Comparison of ENCODE assay signal across 28 cellular contexts in the genomic region with DNA sequence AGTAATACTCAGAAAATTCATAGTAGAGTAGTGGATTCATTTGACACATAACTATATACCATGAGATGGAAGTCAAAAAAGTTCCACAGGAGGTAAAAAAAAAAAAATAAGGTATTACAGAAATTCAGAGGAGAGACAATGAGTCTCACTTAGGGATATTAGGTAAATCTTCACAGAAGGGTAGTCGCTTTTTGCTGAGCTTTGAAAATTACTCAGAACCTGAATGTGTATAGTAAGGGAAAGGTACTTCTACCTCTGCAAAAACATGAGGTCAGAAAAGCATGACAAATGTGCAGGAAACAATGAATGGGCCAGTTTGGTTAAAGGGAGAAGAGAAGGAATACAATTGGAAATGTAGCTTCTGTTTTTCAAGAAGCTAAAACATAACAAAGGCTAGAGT.
"Had no signal": no experiment of that assay in that cellular context is flagged by ENCODE, and none has a peak within 500 bp of the region (broad histone marks: within the 10 kb centered on the region; RNA-seq: fewer than 3 reads in every experiment).

No MANE protein-coding gene starts in this region.

- H3K27me3 ChIP-seq: colonic mucosa, esophagus squamous epithelium, gastrocnemius medialis, left lung had no signal

- H3K27me3 Mint-ChIP-seq: dendritic cell treated with granulocyte-macrophage colony-stimulating factor and Interleukin-4, amounts not matched to agents 40 ng/mL and 50 ng/mL, for 4 days had no signal

- H3K9me3 ChIP-seq: colonic mucosa, esophagus squamous epithelium, gastrocnemius medialis, heart right ventricle, left lung, lower lobe of right lung, mucosa of descending colon had no signal

- H3K4me1 ChIP-seq: colonic mucosa, esophagus squamous epithelium, gastrocnemius medialis, lower lobe of right lung had no signal

- DNase-seq: colonic mucosa; cortex of kidney; effector CD8-positive, alpha-beta T cell; effector memory CD8-positive, alpha-beta T cell; erythroblast; esophagus squamous epithelium; foreskin fibroblast; foreskin melanocyte; gastrocnemius medialis; glutamatergic neuron; head of caudate nucleus; heart right ventricle; hippocampal formation; left cardiac atrium; left lung; left ventricle myocardium superior; lower lobe of right lung; mesenchymal stem cell; mucosa of descending colon; naive B cell had no signal

- FAIRE-seq: endometrium, islet of Langerhans, keratinocyte had no signal

- H3K4me3 ChIP-seq: colonic mucosa, esophagus squamous epithelium, gastrocnemius medialis, heart right ventricle, left lung, lower lobe of right lung, mucosa of descending colon had no signal

- H3K36me3 Mint-ChIP-seq: mesothelial cell of epicardium, naive B cell had no signal

- ATAC-seq: effector memory CD8-positive, alpha-beta T cell; esophagus mucosa; gastrocnemius medialis; heart right ventricle; left cardiac atrium; left lung; left ventricle myocardium superior; lower lobe of right lung; mucosa of descending colon had no signal

- H3K9me3 Mint-ChIP-seq: effector memory CD8-positive, alpha-beta T cell; mesothelial cell of epicardium had no signal

- H3K36me3 ChIP-seq: colonic mucosa, esophagus squamous epithelium, gastrocnemius medialis, heart right ventricle, left lung, lower lobe of right lung had no signal

- H3K4me1 Mint-ChIP-seq: mesothelial cell of epicardium had no signal

- H3K27ac Mint-ChIP-seq: dendritic cell treated with granulocyte-macrophage colony-stimulating factor and Interleukin-4, amounts not matched to agents 40 ng/mL and 50 ng/mL, for 4 days; effector memory CD8-positive, alpha-beta T cell; endodermal cell; mesothelial cell of epicardium had no signal

- H3K27ac ChIP-seq: colonic mucosa, epithelial cell of prostate, esophagus squamous epithelium, gastrocnemius medialis, heart right ventricle, left lung, lower lobe of right lung had no signal

- H3K4me3 Mint-ChIP-seq: dendritic cell treated with granulocyte-macrophage colony-stimulating factor and Interleukin-4, amounts not matched to agents 40 ng/mL and 50 ng/mL, for 4 days; effector memory CD8-positive, alpha-beta T cell; endodermal cell; mesothelial cell of epicardium; naive B cell had no signal
